ENCODE assay signal across 13 cellular contexts in genomic region chr6:89961481-89961880, GRCh38.
"Had no signal": no experiment of that assay in that cellular context is flagged by ENCODE, and none has a peak within 500 bp of the region (broad histone marks: within the 10 kb centered on the region; RNA-seq: fewer than 3 reads in every experiment).

No MANE protein-coding gene starts in this region.

- H3K27me3 Mint-ChIP-seq: effector memory CD8-positive, alpha-beta T cell; progenitor cell of endocrine pancreas had no signal

- DNase-seq: aorta; dermis blood vessel endothelial cell; effector memory CD8-positive, alpha-beta T cell; foreskin keratinocyte; glutamatergic neuron; hypothalamus; left ventricle myocardium inferior; nephron progenitor cell; stimulated activated CD4-positive, alpha-beta T cell treated with anti-CD3 and anti-CD28 coated beads, Interleukin-15, amount 100 ng/mL, for 24 hours; stimulated activated CD4-positive, alpha-beta T cell treated with anti-CD3 and anti-CD28 coated beads, Interleukin-4, amount 100 ng/mL, for 4 hours; stimulated activated CD8-positive, alpha-beta memory T cell treated with anti-CD3 and anti-CD28 coated beads, Interleukin-4, amount 100 ng/mL, for 48 hours; T-helper 9 cell had no signal

- H3K4me3 Mint-ChIP-seq: effector memory CD8-positive, alpha-beta T cell; nephron progenitor cell had no signal

- H3K27ac Mint-ChIP-seq: effector memory CD8-positive, alpha-beta T cell; nephron progenitor cell; progenitor cell of endocrine pancreas had no signal

- H3K9me3 Mint-ChIP-seq: effector memory CD8-positive, alpha-beta T cell; nephron progenitor cell had no signal

- ATAC-seq: effector memory CD8-positive, alpha-beta T cell; foreskin keratinocyte had no signal
